In the genomic region with DNA sequence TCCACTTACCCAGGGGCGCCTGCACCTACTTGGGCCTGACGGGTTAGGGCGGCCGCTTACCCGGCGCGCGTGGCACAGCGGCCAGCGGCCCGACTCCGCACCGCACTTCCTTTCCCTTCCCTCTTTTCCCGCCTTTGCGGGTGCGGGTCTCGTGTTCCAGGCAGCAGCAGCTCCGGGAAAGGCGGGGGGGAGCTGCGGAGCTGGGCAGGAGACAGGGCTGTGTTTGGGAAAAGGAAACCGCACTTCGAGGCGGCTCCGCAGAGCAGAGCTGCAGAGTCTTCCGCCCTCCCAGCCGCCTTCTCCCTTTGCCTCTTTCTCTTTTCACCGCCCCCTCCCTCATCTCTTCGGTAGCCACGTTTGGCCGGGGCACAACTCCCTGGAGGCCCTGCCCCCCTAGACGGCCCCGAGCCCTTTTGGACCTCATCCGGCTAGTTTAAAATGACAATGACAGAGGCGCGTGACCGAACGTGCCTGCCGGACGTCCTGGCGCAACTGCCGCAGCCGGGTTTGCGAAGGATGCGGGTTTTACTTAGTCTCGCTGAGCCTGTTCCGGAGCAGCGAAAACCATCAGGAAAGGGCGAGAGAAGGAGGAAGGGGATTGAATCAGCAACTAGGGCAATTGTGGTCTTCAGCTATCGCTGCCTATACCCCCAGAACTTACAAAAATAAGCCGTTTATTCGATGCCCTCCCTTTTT, we compare ENCODE assay signal across 10 cellular contexts. TPM values are rescaled to one million over a fixed set of nuclear protein-coding genes. Genes with fewer than 3 reads are reported as not detected.
DNase-seq lines count a peak whose midpoint lies in the region; ATAC-seq and TF ChIP-seq lines count a peak whose summit lies in the region.
"Had no signal": no experiment of that assay in that cellular context is flagged by ENCODE, and none has a peak within 500 bp of the region (broad histone marks: within the 10 kb centered on the region; RNA-seq: fewer than 3 reads in every experiment).

No MANE protein-coding gene starts in this region.

- no peak overlapping the region for H3K27ac Mint-ChIP-seq in activated naive CD8-positive, alpha-beta T cell treated with anti-CD3 and anti-CD28 coated beads, Interleukin-2, amount 10 ng/mL, durations not matched to agents 7 days and 5 days
- H3K27ac Mint-ChIP-seq: HFFc6 had no signal

- H3K27me3 ChIP-seq in heart left ventricle (peaks cover 84 to 100% (median 99%) of the 10 kb centered on the region in 9 donors), lower lobe of right lung (ENCODE audit: low read depth) (peaks cover 97% of the 10 kb centered on the region), tibial nerve (peaks cover 9 to 100% of the 10 kb centered on the region in 2 donors), thyroid gland (peaks cover 76% of the 10 kb centered on the region)

- POLR2A ChIA-PET in activated naive CD8-positive, alpha-beta T cell treated with anti-CD3 and anti-CD28 coated beads, Interleukin-2, amount 10 ng/mL, durations not matched to agents 7 days and 5 days (lab: Charles Lee): interaction anchor here (0.6 kb wide), 1 partner anchor 10 kb away, joined by 5 read pairs; no protein-coding TSS in a partner anchor

- ATAC-seq in heart left ventricle: no peak
- ATAC-seq in Right ventricle myocardium superior (ENCODE audit: poor library complexity): no peak
- no peak for ATAC-seq in activated naive CD8-positive, alpha-beta T cell treated with anti-CD3 and anti-CD28 coated beads, Interleukin-2, amount 10 ng/mL, durations not matched to agents 7 days and 5 days (ENCODE audit: low read depth)
- ATAC-seq in lower lobe of right lung: no peak
- ATAC-seq in HG03565 (IDR thresholded peaks at IDR 0.05; ENCODE audit: unreplicated experiment): no peak

- H3K4me1 Mint-ChIP-seq in activated naive CD8-positive, alpha-beta T cell treated with anti-CD3 and anti-CD28 coated beads, Interleukin-2, amount 10 ng/mL, durations not matched to agents 7 days and 5 days: peaks cover 16% of the 10 kb centered on the region

- H3K4me3 Mint-ChIP-seq in activated naive CD8-positive, alpha-beta T cell treated with anti-CD3 and anti-CD28 coated beads, Interleukin-2, amount 10 ng/mL, durations not matched to agents 7 days and 5 days: peak overlapping the region; percentile 72
- H3K4me3 Mint-ChIP-seq: HFFc6 had no signal

- TF ChIP-seq CTCF in heart left ventricle (IDR thresholded peaks at IDR 0.05) (no peak), lower lobe of right lung (IDR thresholded peaks at IDR 0.05) (no peak), tibial nerve (IDR thresholded peaks at IDR 0.05) (no peak), thyroid gland (IDR thresholded peaks at IDR 0.05) (no peak)

- H3K27ac ChIP-seq in heart left ventricle (no peak overlapping the region), lower lobe of right lung (no peak overlapping the region), tibial nerve (no peak overlapping the region), thyroid gland (no peak overlapping the region)

- no peaks in the 10 kb centered on the region for H3K36me3 ChIP-seq in heart left ventricle
- H3K36me3 ChIP-seq in lower lobe of right lung: no peaks in the 10 kb centered on the region
- no peaks in the 10 kb centered on the region for H3K36me3 ChIP-seq in tibial nerve
- no peaks in the 10 kb centered on the region for H3K36me3 ChIP-seq in thyroid gland

- DNase-seq in heart left ventricle: no peak
- no peak for DNase-seq in Right ventricle myocardium superior
- DNase-seq in activated naive CD8-positive, alpha-beta T cell treated with anti-CD3 and anti-CD28 coated beads, Interleukin-2, amount 10 ng/mL, durations not matched to agents 7 days and 5 days: peak; percentile 56
- DNase-seq in lower lobe of right lung: no peak
- DNase-seq in tibial nerve (ENCODE audit: low spot score in 2 of 2): no peak
- no peak for DNase-seq in thyroid gland
- DNase-seq in AG20443 (ENCODE audit: low spot score): no peak
- DNase-seq: HFFc6, NCI-H774 had no signal

- 2 to 4% (median 3%) methylated on average over 47 to 51 of the region's 51 CpGs for WGBS in heart left ventricle, 4 donors
- 2 to 3% methylated on average over 40 to 51 of the region's 51 CpGs for WGBS in tibial nerve, 2 donors
- WGBS in thyroid gland, 2 donors: 3% methylated on average over 49 of the region's 51 CpGs

- peak overlapping the region in 11 of 12 donors; percentile 5 to 43 (median 22) for H3K4me3 ChIP-seq in heart left ventricle
- H3K4me3 ChIP-seq in lower lobe of right lung: peak overlapping the region; percentile 39
- H3K4me3 ChIP-seq in tibial nerve: peak overlapping the region in 3 of 4 donors; percentile 6 to 41 (median 33)
- H3K4me3 ChIP-seq in thyroid gland (replicated peaks in 1 of 3): no peak overlapping the region

- TF ChIP-seq POLR2A in heart left ventricle (IDR thresholded peaks at IDR 0.05): no peak
- no peak for TF ChIP-seq POLR2A in tibial nerve (IDR thresholded peaks at IDR 0.05)
- no peak for TF ChIP-seq POLR2A in thyroid gland (IDR thresholded peaks at IDR 0.05)

- H3K4me1 ChIP-seq in heart left ventricle (peaks cover 0 to 44% (median 11%) of the 10 kb centered on the region in 12 donors), lower lobe of right lung (peaks cover 18% of the 10 kb centered on the region), tibial nerve (peaks cover 0 to 58% (median 13%) of the 10 kb centered on the region in 4 donors), thyroid gland (peaks cover 0 to 24% of the 10 kb centered on the region in 2 donors)

- TF ChIP-seq EP300 in tibial nerve (IDR thresholded peaks at IDR 0.05): no peak

- H3K27me3 Mint-ChIP-seq in activated naive CD8-positive, alpha-beta T cell treated with anti-CD3 and anti-CD28 coated beads, Interleukin-2, amount 10 ng/mL, durations not matched to agents 7 days and 5 days: peaks cover 97% of the 10 kb centered on the region

- H3K9me3 Mint-ChIP-seq in activated naive CD8-positive, alpha-beta T cell treated with anti-CD3 and anti-CD28 coated beads, Interleukin-2, amount 10 ng/mL, durations not matched to agents 7 days and 5 days: no peaks in the 10 kb centered on the region
- H3K9me3 Mint-ChIP-seq: HFFc6 had no signal

- no peaks in the 10 kb centered on the region for H3K36me3 Mint-ChIP-seq in activated naive CD8-positive, alpha-beta T cell treated with anti-CD3 and anti-CD28 coated beads, Interleukin-2, amount 10 ng/mL, durations not matched to agents 7 days and 5 days

- H3K9me3 ChIP-seq in heart left ventricle: no peaks in the 10 kb centered on the region
- H3K9me3 ChIP-seq in lower lobe of right lung: no peaks in the 10 kb centered on the region
- no peaks in the 10 kb centered on the region for H3K9me3 ChIP-seq in tibial nerve
- no peaks in the 10 kb centered on the region for H3K9me3 ChIP-seq in thyroid gland

- intact Hi-C loops in heart left ventricle (cut with DNase I) (loop anchor here in 1 of 10 donors (5.0 kb wide), 1 partner anchor 170 kb away; no protein-coding TSS in a partner anchor), Right ventricle myocardium superior (cut with DNase I) (no loop called here), lower lobe of right lung (cut with DNase I) (no loop called here), thyroid gland (cut with DNase I) (no loop called here)

RNA-seq across cellular contexts. Expression of gene PAX2, which starts 7.9 kb away (rescaled TPM):
- not detected for total RNA-seq in heart left ventricle
- polyA plus RNA-seq in heart left ventricle: not detected
- not detected for total RNA-seq in Right ventricle myocardium superior
- not detected for total RNA-seq in activated naive CD8-positive, alpha-beta T cell treated with anti-CD3 and anti-CD28 coated beads, Interleukin-2, amount 10 ng/mL, durations not matched to agents 7 days and 5 days
- not detected for total RNA-seq in lower lobe of right lung
- total RNA-seq in tibial nerve: not detected
- not detected for total RNA-seq in thyroid gland
- total RNA-seq: HFFc6 had no signal

Comparison
In these comparisons a context has a peak if more than half of its experiments do, and no peak if none do; other contexts are left out.
1. H3K4me3 ChIP-seq: peak in heart left ventricle (11 of 12), lower lobe of right lung (single experiment) and tibial nerve (3 of 4); none in thyroid gland (0 of 3).